Comparison of ENCODE assay signal across 14 cellular contexts in genomic region chr18:36372902-36373301, GRCh38.
DNase-seq lines count a peak whose midpoint lies in the region; ATAC-seq and TF ChIP-seq lines count a peak whose summit lies in the region.
"Had no signal": no experiment of that assay in that cellular context is flagged by ENCODE, and none has a peak within 500 bp of the region (broad histone marks: within the 10 kb centered on the region; RNA-seq: fewer than 3 reads in every experiment).

No MANE protein-coding gene starts in this region.

- DNase-seq in GM13977 (ENCODE audit: low spot score), result no peak
- DNase-seq in NCI-H226, result peak; percentile 77
- DNase-seq in chondrocyte (ENCODE audit: low spot score), result no peak
- no peak for DNase-seq in smooth muscle cell (lab: John Stamatoyannopoulos, UW; ENCODE audit: unreplicated experiment)
- no peak for DNase-seq in activated T-helper 2 cell treated with anti-CD3 and anti-CD28 coated beads, Interferon-gamma antibody, Interleukin-2, Interleukin-4, amounts not matched to agents 10 μg/mL and 5 μg/mL and 100 μg/mL, durations not matched to agents 14 hours and 24 hours and 36 hours (ENCODE audit: low spot score)
- no peak for DNase-seq in suprapubic skin (ENCODE audit: low spot score in 2 of 2)
- DNase-seq in stimulated activated naive CD8-positive, alpha-beta T cell treated with anti-CD3 and anti-CD28 coated beads, Interleukin-15, Interleukin-2, amounts not matched to agents 100 U/mL and 50 U/mL, for 24 hours, result no peak
- no peak for DNase-seq in medulla oblongata (ENCODE audit: extremely low spot score)
- DNase-seq: caudate nucleus; hypothalamus; NCI-H2081; stimulated activated CD4-positive, alpha-beta T cell treated with anti-CD3 and anti-CD28 coated beads, Interleukin-1b, Interleukin-23, amount 100 ng/mL, for 48 hours had no signal

- no peak overlapping the region for H2AFZ ChIP-seq in smooth muscle cell (ENCODE audit: low read depth)

- in situ Hi-C loops in GM13977 (cut with MboI; ENCODE audit: low pct_unique_long_range_greater_than_20kb, low sequenced_read_pairs, unreplicated experiment), result no loop called here

- no peaks in the 10 kb centered on the region for H3K36me3 ChIP-seq in smooth muscle cell (ENCODE audit: low read depth)
- no peaks in the 10 kb centered on the region for H3K36me3 ChIP-seq in suprapubic skin

- H3K4me3 Mint-ChIP-seq in chondrocyte (ENCODE audit: unreplicated experiment), result no peak overlapping the region
- no peak overlapping the region for H3K4me3 Mint-ChIP-seq in activated T-helper 2 cell treated with anti-CD3 and anti-CD28 coated beads, Interferon-gamma antibody, Interleukin-2, Interleukin-4, amounts not matched to agents 10 μg/mL and 5 μg/mL and 100 μg/mL, durations not matched to agents 14 hours and 24 hours and 36 hours (ENCODE audit: low read depth)
- H3K4me3 Mint-ChIP-seq: natural killer cell treated with Interleukin-12 subunit alpha and Interleukin-12 subunit beta and Interleukin-15 and Interleukin-18, amount 100 ng/mL, for 72 hours had no signal

- peaks cover 6% of the 10 kb centered on the region for H3K9me3 Mint-ChIP-seq in chondrocyte (ENCODE audit: low read depth)
- no peaks in the 10 kb centered on the region for H3K9me3 Mint-ChIP-seq in activated T-helper 2 cell treated with anti-CD3 and anti-CD28 coated beads, Interferon-gamma antibody, Interleukin-2, Interleukin-4, amounts not matched to agents 10 μg/mL and 5 μg/mL and 100 μg/mL, durations not matched to agents 14 hours and 24 hours and 36 hours
- H3K9me3 Mint-ChIP-seq: natural killer cell treated with Interleukin-12 subunit alpha and Interleukin-12 subunit beta and Interleukin-15 and Interleukin-18, amount 100 ng/mL, for 72 hours had no signal

- H3K27ac Mint-ChIP-seq in chondrocyte (ENCODE audit: unreplicated experiment), result peak overlapping the region; percentile 39
- H3K27ac Mint-ChIP-seq in activated T-helper 2 cell treated with anti-CD3 and anti-CD28 coated beads, Interferon-gamma antibody, Interleukin-2, Interleukin-4, amounts not matched to agents 10 μg/mL and 5 μg/mL and 100 μg/mL, durations not matched to agents 14 hours and 24 hours and 36 hours, result no peak overlapping the region
- H3K27ac Mint-ChIP-seq: natural killer cell treated with Interleukin-12 subunit alpha and Interleukin-12 subunit beta and Interleukin-15 and Interleukin-18, amount 100 ng/mL, for 72 hours had no signal

- H3K9ac ChIP-seq in smooth muscle cell (ENCODE audit: low read depth), result no peak overlapping the region

- H3F3A ChIP-seq in smooth muscle cell (ENCODE audit: low read depth), result peaks cover 12% of the 10 kb centered on the region

- peaks cover 50% of the 10 kb centered on the region for H3K4me1 Mint-ChIP-seq in chondrocyte (ENCODE audit: low read depth)
- no peaks in the 10 kb centered on the region for H3K4me1 Mint-ChIP-seq in activated T-helper 2 cell treated with anti-CD3 and anti-CD28 coated beads, Interferon-gamma antibody, Interleukin-2, Interleukin-4, amounts not matched to agents 10 μg/mL and 5 μg/mL and 100 μg/mL, durations not matched to agents 14 hours and 24 hours and 36 hours (ENCODE audit: low read depth)

- no peak for ATAC-seq in stimulated activated naive CD8-positive, alpha-beta T cell treated with anti-CD3 and anti-CD28 coated beads, Interleukin-15, Interleukin-2, amounts not matched to agents 100 U/mL and 50 U/mL, for 24 hours
- ATAC-seq: natural killer cell treated with Interleukin-12 subunit alpha and Interleukin-12 subunit beta and Interleukin-15 and Interleukin-18, amount 100 ng/mL, for 72 hours had no signal

- WGBS in smooth muscle cell (ENCODE audit: low lambda C conversion rate), result 22% methylated on average over 5 of the region's 5 CpGs
- 70% methylated on average over 5 of the region's 5 CpGs for WGBS in suprapubic skin

- H3K4me3 ChIP-seq in smooth muscle cell (no peak overlapping the region), suprapubic skin (no peak overlapping the region)
- H3K4me3 ChIP-seq: SK-N-MC had no signal

- no peaks in the 10 kb centered on the region for H3K79me2 ChIP-seq in smooth muscle cell (ENCODE audit: low read depth)

- TF ChIP-seq EP300 in suprapubic skin (IDR thresholded peaks at IDR 0.05), result no peak

- TF ChIP-seq CTCF in GM13977 (IDR thresholded peaks at IDR 0.05; ENCODE audit: extremely low read depth, insufficient read depth, missing control alignments), result peak; percentile 19
- peak; percentile 12 for TF ChIP-seq CTCF in chondrocyte (IDR thresholded peaks at IDR 0.05)
- TF ChIP-seq CTCF in smooth muscle cell (IDR thresholded peaks at IDR 0.05; ENCODE audit: borderline replicate concordance, insufficient read depth, poor library complexity, severe bottlenecking), result no peak
- no peak for TF ChIP-seq CTCF in suprapubic skin (IDR thresholded peaks at IDR 0.05)

- TF ChIP-seq POLR2A in suprapubic skin (IDR thresholded peaks at IDR 0.05), result no peak

- peak overlapping the region; percentile 10 for H3K4me2 ChIP-seq in smooth muscle cell

- H3K4me1 ChIP-seq in smooth muscle cell (ENCODE audit: low read depth), result peaks cover 15% of the 10 kb centered on the region
- no peaks in the 10 kb centered on the region for H3K4me1 ChIP-seq in suprapubic skin

- no peaks in the 10 kb centered on the region for H3K9me3 ChIP-seq in smooth muscle cell (replicated peaks; ENCODE audit: low read depth)
- H3K9me3 ChIP-seq in suprapubic skin, result no peaks in the 10 kb centered on the region

- H3K27me3 ChIP-seq in smooth muscle cell (ENCODE audit: low read depth), result no peaks in the 10 kb centered on the region
- H3K27me3 ChIP-seq in suprapubic skin, result no peaks in the 10 kb centered on the region

- H3K27me3 Mint-ChIP-seq in chondrocyte (ENCODE audit: low read depth), result no peaks in the 10 kb centered on the region
- peaks cover 20% of the 10 kb centered on the region for H3K27me3 Mint-ChIP-seq in activated T-helper 2 cell treated with anti-CD3 and anti-CD28 coated beads, Interferon-gamma antibody, Interleukin-2, Interleukin-4, amounts not matched to agents 10 μg/mL and 5 μg/mL and 100 μg/mL, durations not matched to agents 14 hours and 24 hours and 36 hours (ENCODE audit: low read depth)

- no peaks in the 10 kb centered on the region for H3K36me3 Mint-ChIP-seq in chondrocyte (ENCODE audit: low read depth)
- no peaks in the 10 kb centered on the region for H3K36me3 Mint-ChIP-seq in activated T-helper 2 cell treated with anti-CD3 and anti-CD28 coated beads, Interferon-gamma antibody, Interleukin-2, Interleukin-4, amounts not matched to agents 10 μg/mL and 5 μg/mL and 100 μg/mL, durations not matched to agents 14 hours and 24 hours and 36 hours (ENCODE audit: low read depth)
- H3K36me3 Mint-ChIP-seq: natural killer cell treated with Interleukin-12 subunit alpha and Interleukin-12 subunit beta and Interleukin-15 and Interleukin-18, amount 100 ng/mL, for 72 hours had no signal

- H4K20me1 ChIP-seq in smooth muscle cell (ENCODE audit: low read depth), result no peaks in the 10 kb centered on the region

- intact Hi-C loops in activated T-helper 2 cell treated with anti-CD3 and anti-CD28 coated beads, Interferon-gamma antibody, Interleukin-2, Interleukin-4, amounts not matched to agents 10 μg/mL and 5 μg/mL and 100 μg/mL, durations not matched to agents 14 hours and 24 hours and 36 hours (cut with micrococcal nuclease), result no loop called here

- peak overlapping the region; percentile 41 for H3K27ac ChIP-seq in smooth muscle cell (ENCODE audit: low read depth)
- H3K27ac ChIP-seq in suprapubic skin, result no peak overlapping the region
- H3K27ac ChIP-seq: SK-N-MC had no signal

Comparison
In these comparisons a context has a peak if more than half of its experiments do, and no peak if none do; other contexts are left out.
1. CTCF ChIP-seq: peak in GM13977 (single experiment) and chondrocyte (single experiment); none in smooth muscle cell (single experiment) and suprapubic skin (0 of 2).